ENCODE assay signal across 9 cellular contexts in the genomic region with DNA sequence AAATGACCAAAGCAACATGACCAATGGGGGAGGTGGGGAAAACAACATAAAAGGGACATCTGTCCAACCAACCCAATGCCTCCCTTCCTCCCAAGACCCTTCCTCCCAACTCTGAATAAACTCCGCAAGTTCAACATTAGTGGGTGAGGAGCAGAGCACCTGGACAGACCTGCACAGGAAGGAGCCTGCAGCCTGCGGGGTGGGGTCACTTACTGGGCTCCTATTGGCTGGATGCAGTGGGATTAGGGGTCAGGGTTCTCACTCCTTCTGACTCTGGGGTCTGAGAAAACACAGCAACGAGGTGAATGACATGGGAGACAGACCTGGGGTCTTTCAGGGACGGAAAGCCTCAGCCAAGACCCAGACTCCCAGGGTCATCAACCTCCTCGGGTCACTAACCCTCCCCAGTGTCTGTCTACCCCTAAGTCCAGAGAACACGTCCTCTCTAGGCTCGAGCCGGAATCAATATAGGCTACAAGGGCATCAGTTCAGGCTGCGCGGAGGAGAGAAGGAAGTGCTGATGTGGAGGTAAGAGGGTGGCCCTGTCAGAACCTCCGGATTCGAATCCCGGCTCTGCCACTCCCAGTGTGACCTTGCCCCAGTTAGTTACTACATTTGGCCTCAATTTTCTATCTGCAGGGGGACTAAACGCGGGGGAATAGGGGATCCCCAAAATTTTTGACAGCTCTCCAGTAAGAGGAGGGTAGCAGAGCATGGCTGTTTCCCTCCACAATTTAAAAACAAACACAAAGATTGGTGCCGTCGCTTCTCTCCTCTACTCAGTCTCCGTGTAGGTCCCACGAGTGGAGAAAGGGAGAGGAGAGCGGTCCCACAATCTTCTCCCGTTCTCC. TPM values are rescaled to one million over a fixed set of nuclear protein-coding genes. Genes with fewer than 3 reads are reported as not detected.
DNase-seq lines count a peak whose midpoint lies in the region; ATAC-seq, FAIRE-seq and TF ChIP-seq lines count a peak whose summit lies in the region.
"Had no signal": no experiment of that assay in that cellular context is flagged by ENCODE, and none has a peak within 500 bp of the region (broad histone marks: within the 10 kb centered on the region; RNA-seq: fewer than 3 reads in every experiment).

No MANE protein-coding gene starts in this region.

- H3K27me3 Mint-ChIP-seq in astrocyte (ENCODE audit: low read depth, unreplicated experiment): peaks cover 31% of the 10 kb centered on the region

- no peaks in the 10 kb centered on the region for H3K27me3 ChIP-seq in MM.1S (replicated peaks; ENCODE audit: insufficient read depth, low read length)
- peaks cover 23% of the 10 kb centered on the region for H3K27me3 ChIP-seq in astrocyte (ENCODE audit: insufficient read depth, low read length)
- peaks cover 30% of the 10 kb centered on the region for H3K27me3 ChIP-seq in kidney epithelial cell (ENCODE audit: control insufficient read depth, insufficient read depth, low read length)
- H3K27me3 ChIP-seq in stomach smooth muscle (ENCODE audit: control insufficient read depth in 1 of 2, insufficient read depth in 2 of 2, low read length in 2 of 2): no peaks in the 10 kb centered on the region

- H3K4me3 Mint-ChIP-seq in astrocyte (ENCODE audit: unreplicated experiment): peak overlapping the region; percentile 80

- no peak for ATAC-seq in HG02759 (IDR thresholded peaks at IDR 0.05; ENCODE audit: unreplicated experiment)

- H3K27ac ChIP-seq in MM.1S (ENCODE audit: low read length) (no peak overlapping the region), astrocyte (ENCODE audit: low read depth, low read length) (no peak overlapping the region), stomach smooth muscle (ENCODE audit: low read length) (peak overlapping the region; percentile 76)

- H3F3A ChIP-seq in MM.1S (ENCODE audit: insufficient read depth, low read length): no peaks in the 10 kb centered on the region

- in situ Hi-C loops in ACHN (cut with HindIII; ENCODE audit: low pct_ligation_motif_present, low pct_unique_long_range_greater_than_20kb, low sequenced_read_pairs): no loop called here

- H2AFZ ChIP-seq in MM.1S (ENCODE audit: low read length): peak overlapping the region; percentile 67; the same call in 1 of the 2 replicates
- peak overlapping the region; percentile 78 for H2AFZ ChIP-seq in astrocyte (ENCODE audit: low read depth, low read length)

- no peak for DNase-seq in MM.1S
- DNase-seq in astrocyte (ENCODE audit: low read depth): no peak
- no peak for DNase-seq in kidney epithelial cell (ENCODE audit: low read depth)
- no peak for DNase-seq in ACHN
- DNase-seq in NK-92 treated with Interleukin-12 subunit alpha and Interleukin-12 subunit beta, amount 100 ng/mL, for 24 hours (lab: John Stamatoyannopoulos, UW): no peak
- DNase-seq in germinal center (ENCODE audit: low spot score): no peak

- FAIRE-seq in astrocyte (lab: Jason Lieb, UNC): no peak

- H3K4me1 ChIP-seq in MM.1S (ENCODE audit: low read length) (no peaks in the 10 kb centered on the region), astrocyte (ENCODE audit: insufficient read depth, low read length) (peaks cover 7% of the 10 kb centered on the region), stomach smooth muscle (ENCODE audit: control insufficient read depth, insufficient read depth, low read length) (peaks cover 30% of the 10 kb centered on the region)

- peaks cover 18% of the 10 kb centered on the region for H3K4me1 Mint-ChIP-seq in astrocyte (ENCODE audit: low read depth, unreplicated experiment)

- H3K9ac ChIP-seq in MM.1S (ENCODE audit: low read length): peak overlapping the region; percentile 34; the same call in 1 of the 2 replicates
- H3K9ac ChIP-seq in astrocyte (ENCODE audit: low read length): peak overlapping the region; percentile 33
- H3K9ac ChIP-seq in stomach smooth muscle (ENCODE audit: low read length in 2 of 2): peak overlapping the region; percentile 77 to 78

- no peaks in the 10 kb centered on the region for H4K20me1 ChIP-seq in MM.1S (ENCODE audit: insufficient read depth, low read length)
- H4K20me1 ChIP-seq in astrocyte (ENCODE audit: insufficient read depth, low read length): no peaks in the 10 kb centered on the region

- H3K36me3 Mint-ChIP-seq in astrocyte (ENCODE audit: low read depth, unreplicated experiment): peaks cover 6% of the 10 kb centered on the region

- H3K9me3 ChIP-seq in MM.1S (replicated peaks; ENCODE audit: insufficient read depth, low read length): no peaks in the 10 kb centered on the region
- H3K9me3 ChIP-seq in astrocyte (ENCODE audit: insufficient read depth, low read depth, low read length): no peaks in the 10 kb centered on the region
- no peaks in the 10 kb centered on the region for H3K9me3 ChIP-seq in stomach smooth muscle (ENCODE audit: control insufficient read depth in 2 of 2, low read length in 2 of 2)

- no peaks in the 10 kb centered on the region for H3K79me2 ChIP-seq in MM.1S (ENCODE audit: low read length)
- H3K79me2 ChIP-seq in astrocyte (ENCODE audit: insufficient read depth, low read length): no peaks in the 10 kb centered on the region

- H3K27ac Mint-ChIP-seq in astrocyte (ENCODE audit: unreplicated experiment): no peak overlapping the region

- H3K4me3 ChIP-seq in MM.1S (ENCODE audit: low read length) (peak overlapping the region; percentile 63), astrocyte (ENCODE audit: insufficient read depth, low read depth, low read length) (peak overlapping the region; percentile 54), kidney epithelial cell (ENCODE audit: low read depth, low read length) (peak overlapping the region; percentile 43), stomach smooth muscle (ENCODE audit: low read length in 2 of 2) (peak overlapping the region; percentile 84 to 94)

- H3K36me3 ChIP-seq in MM.1S (replicated peaks; ENCODE audit: insufficient read depth, low read length): no peaks in the 10 kb centered on the region
- H3K36me3 ChIP-seq in astrocyte (ENCODE audit: insufficient read depth, low read length): no peaks in the 10 kb centered on the region
- H3K36me3 ChIP-seq in kidney epithelial cell (ENCODE audit: control insufficient read depth, insufficient read depth, low read length): no peaks in the 10 kb centered on the region
- peaks cover 24 to 28% of the 10 kb centered on the region in 2 donors for H3K36me3 ChIP-seq in stomach smooth muscle (ENCODE audit: control insufficient read depth in 2 of 2, insufficient read depth in 2 of 2, low read length in 2 of 2)

- no peak for TF ChIP-seq CTCF in MM.1S (IDR thresholded peaks at IDR 0.05; ENCODE audit: low read length)
- TF ChIP-seq CTCF in astrocyte (IDR thresholded peaks at IDR 0.05; ENCODE audit: insufficient read depth, low read depth, low read length): no peak
- TF ChIP-seq CTCF in kidney epithelial cell (IDR thresholded peaks at IDR 0.05; ENCODE audit: insufficient read depth, low read length, poor library complexity, severe bottlenecking): no peak

- H3K4me2 ChIP-seq in MM.1S (ENCODE audit: low read depth, low read length) (peak overlapping the region; percentile 79), astrocyte (ENCODE audit: low read length) (peak overlapping the region; percentile 81)

- no peaks in the 10 kb centered on the region for H3K9me2 ChIP-seq in MM.1S (replicated peaks; ENCODE audit: insufficient read depth, low read length)

- H3K9me3 Mint-ChIP-seq in astrocyte (ENCODE audit: unreplicated experiment): peaks cover 5% of the 10 kb centered on the region

RNA-seq across cellular contexts. Expression of a gene that starts 0.8 kb away (rescaled TPM):
- total RNA-seq in astrocyte: 11.8 and 12.6 TPM in 2 replicates
- total RNA-seq in kidney epithelial cell: 5.2 and 10.5 TPM in 2 replicates

RNA-seq across cellular contexts. Expression of a gene that starts 6.0 kb away (rescaled TPM):
- total RNA-seq in astrocyte (not detected in 2 replicates), kidney epithelial cell (not detected in 2 replicates)
- total RNA-seq: fibroblast of lung had no signal

RNA-seq across cellular contexts. Expression of a gene that starts 10.6 kb away (rescaled TPM):
- total RNA-seq in astrocyte (not detected in 2 replicates), kidney epithelial cell (not detected in 2 replicates)
- total RNA-seq: fibroblast of lung had no signal

RNA-seq across cellular contexts. Expression of a gene that starts 18.1 kb away (rescaled TPM):
- 0.19 TPM in 1 of 2 replicates, not detected in the other for total RNA-seq in astrocyte
- not detected in 2 replicates for total RNA-seq in kidney epithelial cell
- total RNA-seq: fibroblast of lung had no signal

RNA-seq across cellular contexts. Expression of a gene that starts 24.9 kb away (rescaled TPM):
- total RNA-seq in astrocyte (0.30 TPM in 1 of 2 replicates, not detected in the other), kidney epithelial cell (0.25 TPM in 1 of 2 replicates, not detected in the other)
